In genomic region chr6:150269857-150270223, GRCh38 we compare ENCODE assay signal across 1 cellular context.
A peak's percentile ranks its signal among the peaks of the same experiment; 100 is the strongest.
TF ChIP-seq lines count a peak whose summit lies in the region.

No MANE protein-coding gene starts in this region.

TF ChIP-seq in K562, 482 proteins besides CTCF, POLR2A, EP300 and RAD21 (continued from another document and continues in another):
- no peak for TF ChIP-seq CHD7 (IDR thresholded peaks at IDR 0.05; ENCODE audit: low read depth, low read length)
- peak; percentile 29; the same call in 1 of the 2 replicates for TF ChIP-seq VEZF1 (CRISPR knock-in tag; IDR thresholded peaks at IDR 0.05)
- peak; percentile 24; the same call in 1 of the 2 replicates for TF ChIP-seq KHSRP (IDR thresholded peaks at IDR 0.05)
- peak; percentile 81 to 84 for TF ChIP-seq TRIM24 (IDR thresholded peaks at IDR 0.05)
- no peak for TF ChIP-seq CREB5 (CRISPR knock-in tag; IDR thresholded peaks at IDR 0.05)
- no peak for TF ChIP-seq DIDO1 (tag; IDR thresholded peaks at IDR 0.05; ENCODE audit: low read depth)
- no peak for TF ChIP-seq E2F1 (CRISPR knock-in tag; IDR thresholded peaks at IDR 0.05)
- no peak for TF ChIP-seq RFX7 (CRISPR knock-in tag; IDR thresholded peaks at IDR 0.05)
- TF ChIP-seq CBX3 (IDR thresholded peaks at IDR 0.05; ENCODE audit: borderline replicate concordance in 1 of 2, low read length in 2 of 2): 0 out of 3 replicates have a peak, but pooled peaks of 1 of the 2 experiments have one; percentile 7
- no peak for TF ChIP-seq ZBTB8A (IDR thresholded peaks at IDR 0.05; ENCODE audit: partially characterized antibody)
- peak; percentile 79 for TF ChIP-seq FOSL1 (tag; conservative IDR thresholded peaks at IDR 0.05)
- no peak for TF ChIP-seq THRAP3 (IDR thresholded peaks at IDR 0.05; ENCODE audit: borderline replicate concordance)
- 0 out of 4 replicates have a peak, but pooled peaks have one; percentile 30 to 52 for TF ChIP-seq ARNT (IDR thresholded peaks at IDR 0.05)
- TF ChIP-seq BRCA1 (IDR thresholded peaks at IDR 0.05): no peak
- TF ChIP-seq BRCA1 (CRISPR knock-in tag; IDR thresholded peaks at IDR 0.05): no peak
- TF ChIP-seq MTA1 (IDR thresholded peaks at IDR 0.05; ENCODE audit: borderline replicate concordance): peak; percentile 31; the same call in 1 of the 2 replicates
- TF ChIP-seq SMC3 (conservative IDR thresholded peaks at IDR 0.05; ENCODE audit: insufficient read depth, low read depth, low read length): no peak
- no peak for TF ChIP-seq KLF6 (CRISPR knock-in tag; IDR thresholded peaks at IDR 0.05; ENCODE audit: borderline replicate concordance)
- TF ChIP-seq COPS2 (conservative IDR thresholded peaks at IDR 0.05): no peak
- no peak for TF ChIP-seq GABPA (tag; conservative IDR thresholded peaks at IDR 0.05; ENCODE audit: low read depth)
- no peak for TF ChIP-seq CREBBP (IDR thresholded peaks at IDR 0.05; ENCODE audit: low read depth, low read length)
- no peak for TF ChIP-seq ZNF146 (CRISPR knock-in tag; IDR thresholded peaks at IDR 0.05; ENCODE audit: unreplicated experiment)
- TF ChIP-seq ILF3 (IDR thresholded peaks at IDR 0.05; ENCODE audit: borderline replicate concordance): no peak
- no peak for TF ChIP-seq PRDM10 (IDR thresholded peaks at IDR 0.05; ENCODE audit: partially characterized antibody)
- peak; percentile 87 for TF ChIP-seq ARID1B (IDR thresholded peaks at IDR 0.05)
- no peak for TF ChIP-seq LCOR (CRISPR knock-in tag; IDR thresholded peaks at IDR 0.05)
- no peak for TF ChIP-seq NR2C1 (IDR thresholded peaks at IDR 0.05)
- peak; percentile 19; the same call in 1 of the 2 replicates for TF ChIP-seq NR2C1 (tag; IDR thresholded peaks at IDR 0.05)
- TF ChIP-seq ZBTB12 (CRISPR knock-in tag; IDR thresholded peaks at IDR 0.05): no peak
- TF ChIP-seq CBX5 (IDR thresholded peaks at IDR 0.05; ENCODE audit: borderline replicate concordance, low read depth): no peak
- TF ChIP-seq GTF3C2 (IDR thresholded peaks at IDR 0.05; ENCODE audit: borderline replicate concordance, extremely low read depth, insufficient read length): no peak
- TF ChIP-seq MAZ (CRISPR knock-in tag; conservative IDR thresholded peaks at IDR 0.05 in 1 of 2, IDR thresholded peaks at IDR 0.05 in 1 of 2): no peak; a peak in 1 of 4 replicates
- no peak for TF ChIP-seq ZFP36 (IDR thresholded peaks at IDR 0.05; ENCODE audit: low read depth, low read length, partially characterized antibody)
- no peak for TF ChIP-seq CHCHD3 (CRISPR knock-in tag; IDR thresholded peaks at IDR 0.05)
- no peak for TF ChIP-seq SAFB2 (IDR thresholded peaks at IDR 0.05; ENCODE audit: borderline replicate concordance, low read depth, low read length, severe bottlenecking)
- TF ChIP-seq ZNF212 (CRISPR knock-in tag; IDR thresholded peaks at IDR 0.05): no peak
- TF ChIP-seq TBL1XR1 (IDR thresholded peaks at IDR 0.05; ENCODE audit: low read length in 2 of 2): peak in 1 of 2 experiments; percentile 67; a peak in 1 of 4 replicates
- no peak for TF ChIP-seq POLR3G (IDR thresholded peaks at IDR 0.05; ENCODE audit: extremely low read depth, insufficient read length, insufficient replicate concordance)
